Comparison of ENCODE assay signal across 9 cellular contexts in the genomic region with DNA sequence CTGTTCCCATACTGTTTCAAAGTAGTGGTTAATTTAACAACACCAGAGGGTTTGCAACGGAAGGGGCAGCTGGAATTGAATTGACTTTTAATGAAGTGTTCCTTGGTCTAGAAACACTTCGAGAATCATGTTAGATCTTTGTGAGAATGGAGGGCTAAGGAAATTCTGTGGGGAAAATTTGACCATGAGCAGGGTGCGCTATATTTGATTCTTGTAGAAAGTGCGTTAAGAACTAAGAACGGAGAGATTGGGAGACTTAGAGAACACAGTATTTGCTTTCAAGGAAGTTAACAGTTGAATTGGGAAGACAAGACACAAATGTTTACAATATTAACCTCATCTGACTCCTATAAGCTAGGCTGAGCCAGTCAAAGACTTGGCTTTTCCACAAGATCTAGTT. TPM values are rescaled to one million over a fixed set of nuclear protein-coding genes. Genes with fewer than 3 reads are reported as not detected.
DNase-seq lines count a peak whose midpoint lies in the region; ATAC-seq and TF ChIP-seq lines count a peak whose summit lies in the region.
"Had no signal": no experiment of that assay in that cellular context is flagged by ENCODE, and none has a peak within 500 bp of the region (broad histone marks: within the 10 kb centered on the region; RNA-seq: fewer than 3 reads in every experiment).

No MANE protein-coding gene starts in this region.

- H3K36me3 Mint-ChIP-seq in CD4-positive, alpha-beta memory T cell = peaks cover 5 to 6% of the 10 kb centered on the region in 2 donors

- peak overlapping the region in 6 of 7 donors; percentile 37 to 86 (median 80) for H3K27ac Mint-ChIP-seq in CD4-positive, alpha-beta memory T cell

- peaks cover 26% of the 10 kb centered on the region for H3K4me1 ChIP-seq in CD4-positive, alpha-beta memory T cell (ENCODE audit: insufficient read depth, low read length)
- peaks cover 21% of the 10 kb centered on the region for H3K4me1 ChIP-seq in OCI-LY1 (ENCODE audit: insufficient read depth, low read length, severe bottlenecking)
- peaks cover 5% of the 10 kb centered on the region for H3K4me1 ChIP-seq in endocrine pancreas (ENCODE audit: control insufficient read depth, insufficient read depth, low read length)
- peaks cover 8% of the 10 kb centered on the region for H3K4me1 ChIP-seq in neuron (ENCODE audit: insufficient read depth, low read length)

- H3K4me2 ChIP-seq in OCI-LY1 (ENCODE audit: low read length) = peak overlapping the region; percentile 84

- no peaks in the 10 kb centered on the region for H3K27me3 ChIP-seq in CD4-positive, alpha-beta memory T cell (ENCODE audit: insufficient read depth, low read length)
- H3K27me3 ChIP-seq in OCI-LY1 (ENCODE audit: insufficient read depth, low read length) (peaks cover 15% of the 10 kb centered on the region; the same call in 1 of the 2 replicates), endocrine pancreas (ENCODE audit: control insufficient read depth, insufficient read depth, low read length) (no peaks in the 10 kb centered on the region), neuron (ENCODE audit: insufficient read depth, low read length) (no peaks in the 10 kb centered on the region)

- ATAC-seq in GM18873 (IDR thresholded peaks at IDR 0.05; ENCODE audit: low FRiP score, unreplicated experiment) = no peak

- H3K4me3 Mint-ChIP-seq in CD4-positive, alpha-beta memory T cell = peak overlapping the region; percentile 91 to 94 (median 92)

- intact Hi-C loops in CD4-positive, alpha-beta memory T cell (cut with micrococcal nuclease) = no loop called here

- H3K9me3 ChIP-seq in CD4-positive, alpha-beta memory T cell (ENCODE audit: control insufficient read depth in 1 of 2, low read length in 2 of 2) = no peaks in the 10 kb centered on the region
- H3K9me3 ChIP-seq in OCI-LY1 (ENCODE audit: low read length) = peaks cover 9% of the 10 kb centered on the region
- no peaks in the 10 kb centered on the region for H3K9me3 ChIP-seq in endocrine pancreas (ENCODE audit: control insufficient read depth, low read length)
- peaks cover 2% of the 10 kb centered on the region for H3K9me3 ChIP-seq in neuron (ENCODE audit: low read length)

- peak overlapping the region in 1 of 2 donors; percentile 89 for H3K4me3 ChIP-seq in CD4-positive, alpha-beta memory T cell (ENCODE audit: low read length in 2 of 2)
- H3K4me3 ChIP-seq in OCI-LY1 (ENCODE audit: low read depth, low read length, poor library complexity, severe bottlenecking) (peak overlapping the region; percentile 82), endocrine pancreas (ENCODE audit: control insufficient read depth, insufficient read depth, low read length) (peak overlapping the region; percentile 62), neuron (ENCODE audit: low read length) (peak overlapping the region; percentile 60)

- H3K9me2 ChIP-seq in OCI-LY1 (ENCODE audit: low read depth, low read length) = no peaks in the 10 kb centered on the region

- peak overlapping the region; percentile 67 for H3K27ac ChIP-seq in CD4-positive, alpha-beta memory T cell (ENCODE audit: low read depth, low read length)
- H3K27ac ChIP-seq in OCI-LY1 (ENCODE audit: low read depth, low read length, poor library complexity, severe bottlenecking) (no peak overlapping the region), RWPE1 (no peak overlapping the region)

- TF ChIP-seq CTCF in OCI-LY1 (IDR thresholded peaks at IDR 0.05; ENCODE audit: low read length) (no peak), RWPE1 (conservative IDR thresholded peaks at IDR 0.05; ENCODE audit: low read depth) (no peak)

- CTCF ChIA-PET in CD4-positive, alpha-beta memory T cell (lab: Charles Lee; ENCODE audit: partially characterized antibody) = interaction anchor here (0.6 to 2.5 kb wide), 5 partner anchors 18 to 257 kb away, joined by 3 to 13 read pairs (median 4); partner anchors contain the start of gene ZNF783
- CTCF ChIA-PET in RWPE1 (lab: Yijun Ruan, JAX) = interaction anchor here (0.5 to 0.7 kb wide), 2 partner anchors 21 to 79 kb away, joined by 3 to 6 read pairs; partner anchors contain the start of gene ZNF783

- H2AFZ ChIP-seq in OCI-LY1 (ENCODE audit: low read length) = no peak overlapping the region
- no peak overlapping the region for H2AFZ ChIP-seq in neuron (ENCODE audit: low read depth, low read length)

- H3K9me3 Mint-ChIP-seq in CD4-positive, alpha-beta memory T cell = peaks cover 0 to 7% (median 0%) of the 10 kb centered on the region in 8 donors

- peak overlapping the region; percentile 77 for H3K9ac ChIP-seq in OCI-LY1 (ENCODE audit: low read length)
- peak overlapping the region; percentile 56 for H3K9ac ChIP-seq in endocrine pancreas (ENCODE audit: control insufficient read depth, insufficient read depth, low read length)

- DNase-seq in CD4-positive, alpha-beta memory T cell = no peak
- DNase-seq in NCI-H524 treated with DMSO at 0.1 percent for 48 hours (lab: John Stamatoyannopoulos, UW) (no peak), NCI-H1417 treated with DMSO at 0.1 percent for 48 hours (lab: John Stamatoyannopoulos, UW) (no peak), RWPE1 (ENCODE audit: low spot score) (no peak)
- DNase-seq: occipital lobe had no signal

- H3K27me3 Mint-ChIP-seq in CD4-positive, alpha-beta memory T cell = peaks cover 2 to 5% of the 10 kb centered on the region in 2 donors

- H3K4me1 Mint-ChIP-seq in CD4-positive, alpha-beta memory T cell = peaks cover 28 to 46% (median 38%) of the 10 kb centered on the region in 4 donors

- POLR2A ChIA-PET in CD4-positive, alpha-beta memory T cell (lab: Charles Lee; ENCODE audit: partially characterized antibody) = interaction anchor here (1.1 to 2.4 kb wide), 3 partner anchors 21 to 182 kb away, joined by 3 to 13 read pairs (median 3); partner anchors contain the start of gene ZNF783
- POLR2A ChIA-PET in RWPE1 (lab: Yijun Ruan, JAX; ENCODE audit: low non-redundant PET) = interaction anchor here (0.6 kb wide), 1 partner anchor 430 kb away, joined by 3 read pairs; no protein-coding TSS in a partner anchor

- peaks cover 31% of the 10 kb centered on the region for H3K79me2 ChIP-seq in OCI-LY1 (ENCODE audit: insufficient read depth, low read length)

- no peaks in the 10 kb centered on the region for H4K20me1 ChIP-seq in OCI-LY1 (ENCODE audit: insufficient read depth, low read length)

- no peaks in the 10 kb centered on the region for H3F3A ChIP-seq in OCI-LY1 (ENCODE audit: insufficient read depth, low read length)

- no peaks in the 10 kb centered on the region for H3K36me3 ChIP-seq in CD4-positive, alpha-beta memory T cell (ENCODE audit: insufficient read depth, low read length)
- H3K36me3 ChIP-seq in OCI-LY1 (ENCODE audit: insufficient read depth, low read length) (peaks cover 15% of the 10 kb centered on the region), endocrine pancreas (ENCODE audit: control insufficient read depth, insufficient read depth, low read length) (no peaks in the 10 kb centered on the region), neuron (ENCODE audit: insufficient read depth, low read length) (no peaks in the 10 kb centered on the region)

RNA-seq across cellular contexts. Expression of gene ZNF212, which starts 1.2 kb away (rescaled TPM):
- 10 to 100 TPM; 21.5 to 24.0 TPM for total RNA-seq in CD4-positive, alpha-beta memory T cell
- 1 to 10 TPM; 4.5 to 9.3 TPM for polyA plus RNA-seq in CD4-positive, alpha-beta memory T cell

RNA-seq across cellular contexts. Expression of gene ZNF783, which starts 21.4 kb away (rescaled TPM):
- 10 to 100 TPM; 42.6 to 43.5 TPM for total RNA-seq in CD4-positive, alpha-beta memory T cell
- polyA plus RNA-seq in CD4-positive, alpha-beta memory T cell = 1 to 10 TPM; 2.7 to 8.0 TPM

RNA-seq across cellular contexts. Expression of gene ZNF282, which starts 45.3 kb away (rescaled TPM):
- 10 to 100 TPM; 19.1 to 20.7 TPM for total RNA-seq in CD4-positive, alpha-beta memory T cell
- 1 to 10 TPM in 1 of 2 donors, under 1 TPM in 1; 0.13 to 1.8 TPM for polyA plus RNA-seq in CD4-positive, alpha-beta memory T cell
